In the genomic region with DNA sequence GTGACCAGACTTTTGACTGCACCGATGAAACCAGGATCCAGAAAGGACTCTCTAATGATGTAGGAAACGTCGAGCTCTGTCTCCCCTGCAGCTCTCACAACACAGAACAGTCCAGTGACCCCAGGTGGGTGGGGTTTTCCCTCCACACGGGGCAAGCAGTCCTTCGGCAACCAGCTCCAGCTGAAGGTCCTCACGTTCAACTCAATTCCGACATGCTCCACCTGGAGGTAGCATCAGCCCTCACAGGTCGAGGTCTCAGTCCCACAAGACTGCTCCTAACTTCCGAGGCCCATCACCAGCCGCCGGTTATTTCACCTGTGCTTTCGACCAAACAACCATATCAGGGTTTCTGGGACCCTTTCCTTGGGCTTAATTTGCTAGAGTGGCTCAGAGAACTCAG, we compare ENCODE assay signal across 18 cellular contexts.
"Had no signal": no experiment of that assay in that cellular context is flagged by ENCODE, and none has a peak within 500 bp of the region (broad histone marks: within the 10 kb centered on the region; RNA-seq: fewer than 3 reads in every experiment).

No MANE protein-coding gene starts in this region.

- H3K4me3 ChIP-seq: breast epithelium, lung, mucosa of descending colon, psoas muscle, right lobe of liver, suprapubic skin, upper lobe of left lung had no signal

- H3K4me3 Mint-ChIP-seq: activated naive CD4-positive, alpha-beta T cell treated with anti-CD3 and anti-CD28 coated beads, Interleukin-2, amount 50 U/mL, for 24 hours; nephron had no signal

- H3K27ac Mint-ChIP-seq: activated naive CD4-positive, alpha-beta T cell treated with anti-CD3 and anti-CD28 coated beads, Interleukin-2, amount 50 U/mL, for 24 hours; nephron had no signal

- DNase-seq: activated CD4-positive, alpha-beta T cell treated with anti-CD3 and anti-CD28 coated beads, Interleukin-2, amount 50 U/mL, for 1 hour; activated effector memory CD4-positive, alpha-beta T cell treated with Interleukin-2 at 50 U/mL for 16 hours; activated T-cell treated with anti-CD3 and anti-CD28 coated beads, Interleukin-2, amount 50 U/mL, for 1 hour; anterior cingulate cortex; hypothalamus; left colon; mucosa of descending colon; occipital lobe; psoas muscle; stimulated activated CD4-positive, alpha-beta T cell treated with anti-CD3 and anti-CD28 coated beads, Interleukin-1b, Interleukin-23, amount 100 ng/mL, for 48 hours; stimulated activated naive CD4-positive, alpha-beta T cell; upper lobe of left lung had no signal

- H3K27ac ChIP-seq: breast epithelium, psoas muscle, right lobe of liver, suprapubic skin, upper lobe of left lung had no signal

- H3K4me1 ChIP-seq: breast epithelium, psoas muscle, right lobe of liver, suprapubic skin, upper lobe of left lung had no signal

- ATAC-seq: left colon, psoas muscle, right lobe of liver had no signal

- H3K27me3 ChIP-seq: breast epithelium, right lobe of liver, suprapubic skin, upper lobe of left lung had no signal

- H3K27me3 Mint-ChIP-seq: activated naive CD4-positive, alpha-beta T cell treated with anti-CD3 and anti-CD28 coated beads, Interleukin-2, amount 50 U/mL, for 24 hours had no signal

- H3K9me3 ChIP-seq: breast epithelium, mucosa of descending colon, psoas muscle, right lobe of liver, suprapubic skin, upper lobe of left lung had no signal

- H3K4me1 Mint-ChIP-seq: nephron had no signal

- H3K36me3 ChIP-seq: breast epithelium, right lobe of liver, suprapubic skin, upper lobe of left lung had no signal

- H3K9me3 Mint-ChIP-seq: activated naive CD4-positive, alpha-beta T cell treated with anti-CD3 and anti-CD28 coated beads, Interleukin-2, amount 50 U/mL, for 24 hours had no signal
